Comparison of ENCODE assay signal across 19 cellular contexts in the genomic region with DNA sequence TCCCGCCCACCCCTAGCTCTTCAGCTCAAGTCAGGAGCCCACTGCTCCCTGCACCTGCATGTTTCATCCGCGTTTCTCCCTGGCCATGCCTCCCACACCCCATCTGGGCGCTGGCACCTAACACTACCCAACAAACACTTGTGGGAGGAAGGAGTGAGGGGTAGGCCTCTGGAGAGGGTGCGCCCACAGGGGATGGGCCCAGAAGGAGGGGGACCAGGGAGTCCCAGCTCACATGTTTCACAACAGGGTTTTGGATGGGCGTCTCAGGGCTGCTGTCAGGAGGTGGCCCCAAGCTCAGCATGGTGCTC. TPM values are rescaled to one million over a fixed set of nuclear protein-coding genes. Genes with fewer than 3 reads are reported as not detected.
DNase-seq lines count a peak whose midpoint lies in the region; TF ChIP-seq lines count a peak whose summit lies in the region.
"Had no signal": no experiment of that assay in that cellular context is flagged by ENCODE, and none has a peak within 500 bp of the region (broad histone marks: within the 10 kb centered on the region; RNA-seq: fewer than 3 reads in every experiment).

No MANE protein-coding gene starts in this region.

- H2BK15ac ChIP-seq in neuronal stem cell (ENCODE audit: low read length): no peak overlapping the region

- 89 to 93% (median 92%) methylated on average over 4 to 6 of the region's 6 CpGs for WGBS in adrenal gland, 4 donors
- no CpG with 5 or more reads among the region's 6 CpGs for WGBS in neuronal stem cell (ENCODE audit: extremely low coverage in 2 of 2, insufficient read length in 2 of 2, insufficient replicate concordance in 1 of 2), 2 donors
- WGBS in spleen, 5 donors: 93 to 95% (median 95%) methylated on average over 6 of the region's 6 CpGs
- 93 to 96% methylated on average over 6 of the region's 6 CpGs for WGBS in tibial nerve, 2 donors

- TF ChIP-seq EP300 in tibial nerve (IDR thresholded peaks at IDR 0.05): no peak

- H4K8ac ChIP-seq in neuronal stem cell (ENCODE audit: low read depth, low read length): no peak overlapping the region

- H3K36me3 ChIP-seq in HEK293 (ENCODE audit: control insufficient read depth in 2 of 2, insufficient read depth in 1 of 2, low read length in 2 of 2) (peaks cover 50 to 94% of the 10 kb centered on the region in 2 experiments), adrenal gland (replicated peaks in 1 of 2) (peaks cover 0 to 96% of the 10 kb centered on the region in 2 donors), neuronal stem cell (replicated peaks in 1 of 2; ENCODE audit: control insufficient read depth in 2 of 2, insufficient read depth in 2 of 2, low read length in 2 of 2) (peaks cover 72 to 94% of the 10 kb centered on the region in 2 donors), spleen (peaks cover 23 to 100% (median 99%) of the 10 kb centered on the region in 6 donors), tibial nerve (peaks cover 4 to 99% (median 60%) of the 10 kb centered on the region in 3 donors)

- no peak overlapping the region for H3K18ac ChIP-seq in neuronal stem cell (ENCODE audit: low read length)

- CTCF ChIA-PET in HEK293 (lab: Yijun Ruan, JAX): no interaction called here

- no peak overlapping the region for H3K23ac ChIP-seq in neuronal stem cell (ENCODE audit: low read depth, low read length, poor library complexity)

- no peak overlapping the region for H3K4me2 ChIP-seq in neuronal stem cell (ENCODE audit: insufficient read depth, low read length, poor library complexity, severe bottlenecking)
- H3K4me2 ChIP-seq: A549; BLaER1 treated with 17β-estradiol and CSF1 and Interleukin-3, amounts not matched to agents 10 nM and 100 nM had no signal

- POLR2A ChIA-PET in HEK293 (lab: Yijun Ruan, JAX): no interaction called here

- no peak overlapping the region for H4K91ac ChIP-seq in neuronal stem cell (ENCODE audit: low read depth, low read length, poor library complexity)

- TF ChIP-seq CTCF in HEK293 (tag by site-specific recombination; IDR thresholded peaks at IDR 0.05) (no peak), adrenal gland (IDR thresholded peaks at IDR 0.05) (no peak), spleen (IDR thresholded peaks at IDR 0.05 in 8 of 11, conservative IDR thresholded peaks at IDR 0.05 in 3 of 11) (no peak), tibial nerve (IDR thresholded peaks at IDR 0.05) (no peak)

- peaks cover 8% of the 10 kb centered on the region for H3K79me1 ChIP-seq in neuronal stem cell (ENCODE audit: low read depth, low read length)

- TF ChIP-seq POLR2A in adrenal gland (IDR thresholded peaks at IDR 0.05): no peak
- TF ChIP-seq POLR2A in spleen (IDR thresholded peaks at IDR 0.05): no peak
- no peak for TF ChIP-seq POLR2A in tibial nerve (IDR thresholded peaks at IDR 0.05)

- no peak overlapping the region for H3K14ac ChIP-seq in neuronal stem cell (ENCODE audit: low read length)

- DNase-seq in adrenal gland (no peak), neuronal stem cell (ENCODE audit: low spot score) (no peak), spleen (peak; percentile 30), tibial nerve (ENCODE audit: low spot score in 2 of 2) (no peak)
- no peak for DNase-seq in stimulated activated CD4-positive, alpha-beta T cell treated with anti-CD3 and anti-CD28 coated beads, Interleukin-4, amount 100 ng/mL, for 24 hours
- no peak for DNase-seq in stimulated activated CD4-positive, alpha-beta T cell treated with anti-CD3 and anti-CD28 coated beads, Interleukin-4, amount 100 ng/mL, for 1 hour
- no peak for DNase-seq in effector CD8-positive, alpha-beta T cell (lab: John Stamatoyannopoulos, UW)
- DNase-seq: AML-193; Calu3; CD8-positive, alpha-beta T cell; DMS 273 treated with DMSO at 0.1 percent for 48 hours; DMS53; GM23248; KG1 had no signal

- H3K27ac ChIP-seq in HEK293 (ENCODE audit: extremely low read depth, low read depth, low read length) (no peak overlapping the region), adrenal gland (peak overlapping the region in 3 of 5 donors; percentile 28 to 69 (median 64)), neuronal stem cell (replicated peaks; ENCODE audit: low read length) (no peak overlapping the region), spleen (no peak overlapping the region), tibial nerve (no peak overlapping the region)
- H3K27ac ChIP-seq: A549; BLaER1 treated with 17β-estradiol and CSF1 and Interleukin-3, amounts not matched to agents 10 nM and 100 nM; GM23248 had no signal

- no peaks in the 10 kb centered on the region for H3K4me1 ChIP-seq in HEK293 (ENCODE audit: control insufficient read depth, insufficient read depth, low read length)
- no peaks in the 10 kb centered on the region for H3K4me1 ChIP-seq in adrenal gland (replicated peaks in 1 of 2)
- H3K4me1 ChIP-seq in neuronal stem cell (ENCODE audit: control insufficient read depth in 2 of 2, insufficient read depth in 1 of 2, low read depth in 1 of 2, low read length in 2 of 2): no peaks in the 10 kb centered on the region
- H3K4me1 ChIP-seq in spleen: no peaks in the 10 kb centered on the region
- H3K4me1 ChIP-seq in tibial nerve: no peaks in the 10 kb centered on the region
- H3K4me1 ChIP-seq: A549; BLaER1 treated with 17β-estradiol and CSF1 and Interleukin-3, amounts not matched to agents 10 nM and 100 nM; HAP-1 had no signal

- H2BK12ac ChIP-seq in neuronal stem cell (ENCODE audit: low read length): no peak overlapping the region

- H3K9me3 ChIP-seq in HEK293 (ENCODE audit: control insufficient read depth, insufficient read depth, low read depth, low read length): no peaks in the 10 kb centered on the region
- no peaks in the 10 kb centered on the region for H3K9me3 ChIP-seq in adrenal gland (replicated peaks in 1 of 3)
- peaks cover 0 to 5% of the 10 kb centered on the region in 2 donors for H3K9me3 ChIP-seq in neuronal stem cell (replicated peaks in 1 of 2; ENCODE audit: control insufficient read depth in 2 of 2, insufficient read depth in 1 of 2, low read depth in 1 of 2, low read length in 2 of 2)
- H3K9me3 ChIP-seq in spleen: no peaks in the 10 kb centered on the region
- H3K9me3 ChIP-seq in tibial nerve: no peaks in the 10 kb centered on the region
- H3K9me3 ChIP-seq: A549; BLaER1 treated with 17β-estradiol and CSF1 and Interleukin-3, amounts not matched to agents 10 nM and 100 nM; HAP-1 had no signal

- no peak overlapping the region for H2BK120ac ChIP-seq in neuronal stem cell (ENCODE audit: low read depth, low read length)

- intact Hi-C loops in adrenal gland (cut with DNase I): no loop called here
- intact Hi-C loops in spleen (cut with DNase I; ENCODE audit: low total_unique reads): no loop called here

- no peak overlapping the region for H2AFZ ChIP-seq in neuronal stem cell (ENCODE audit: low read length)
- H2AFZ ChIP-seq: GM23248 had no signal

- H3K9ac ChIP-seq in neuronal stem cell (ENCODE audit: low read depth, low read length, poor library complexity): peak overlapping the region; percentile 44
- H3K9ac ChIP-seq: BLaER1 treated with 17β-estradiol and CSF1 and Interleukin-3, amounts not matched to agents 10 nM and 100 nM; GM23248 had no signal

- no peak overlapping the region for H2BK5ac ChIP-seq in neuronal stem cell (ENCODE audit: low read length)

- no peak overlapping the region for H3K4ac ChIP-seq in neuronal stem cell (ENCODE audit: low read length)

- H2AK5ac ChIP-seq in neuronal stem cell (ENCODE audit: low read depth, low read length): no peak overlapping the region

- no peaks in the 10 kb centered on the region for H3K27me3 ChIP-seq in adrenal gland
- no peaks in the 10 kb centered on the region for H3K27me3 ChIP-seq in neuronal stem cell (ENCODE audit: control insufficient read depth in 3 of 3, insufficient read depth in 3 of 3, low read depth in 1 of 3, low read length in 3 of 3)
- no peaks in the 10 kb centered on the region for H3K27me3 ChIP-seq in spleen (replicated peaks in 1 of 7)
- no peaks in the 10 kb centered on the region for H3K27me3 ChIP-seq in tibial nerve
- H3K27me3 ChIP-seq: BLaER1 treated with 17β-estradiol and CSF1 and Interleukin-3, amounts not matched to agents 10 nM and 100 nM had no signal

- H3K4me3 ChIP-seq in HEK293 (ENCODE audit: low read depth, low read length) (no peak overlapping the region), adrenal gland (no peak overlapping the region), neuronal stem cell (ENCODE audit: low read length in 2 of 2) (no peak overlapping the region), spleen (no peak overlapping the region), tibial nerve (no peak overlapping the region)
- H3K4me3 ChIP-seq: A549; BLaER1 treated with 17β-estradiol and CSF1 and Interleukin-3, amounts not matched to agents 10 nM and 100 nM; GM23248; HAP-1 had no signal

RNA-seq across cellular contexts. Expression of gene TMEM86B, which starts 12.1 kb away (rescaled TPM):
- total RNA-seq in adrenal gland: 1 to 10 TPM; 1.5 to 5.2 (median 4.3) TPM
- polyA plus RNA-seq in adrenal gland: 10 to 100 TPM in 2 of 3 donors, under 1 TPM in 1; 0.20 to 47.8 (median 23.1) TPM
- 3.0 TPM for polyA plus RNA-seq in neuronal stem cell (2013, experiment 1 of 2)
- polyA plus RNA-seq in neuronal stem cell (2013, experiment 2 of 2): 3.0 TPM
- total RNA-seq in spleen: 10 to 100 TPM in 3 of 7 donors, 1 to 10 TPM in 4; 7.5 to 11.7 (median 9.6) TPM
- 10 to 100 TPM; 11.8 to 31.5 (median 28.2) TPM for polyA plus RNA-seq in spleen
- 1 to 10 TPM in 3 of 4 donors, under 1 TPM in 1; 0.44 to 8.6 (median 3.0) TPM for total RNA-seq in tibial nerve

RNA-seq across cellular contexts. Expression of gene PPP6R1, which starts 18.1 kb away (rescaled TPM):
- total RNA-seq in adrenal gland (100 to 1,000 TPM in 2 of 8 donors, 10 to 100 TPM in 6; 55.1 to 116 (median 87.9) TPM), spleen (100 to 1,000 TPM; 113 to 150 (median 133) TPM), tibial nerve (10 to 100 TPM; 35.4 to 56.7 (median 40.7) TPM)
- polyA plus RNA-seq in adrenal gland (100 to 1,000 TPM in 1 of 3 donors, 10 to 100 TPM in 2; 33.4 to 102 (median 56.1) TPM), spleen (10 to 100 TPM; 49.2 to 90.5 (median 65.1) TPM)
- polyA plus RNA-seq in neuronal stem cell (2013, experiment 1 of 2): 33.0 TPM
- 32.6 TPM for polyA plus RNA-seq in neuronal stem cell (2013, experiment 2 of 2)

RNA-seq across cellular contexts. Expression of gene PTPRH, which starts 31.4 kb away (rescaled TPM):
- total RNA-seq in adrenal gland: 10 to 100 TPM; 42.8 to 93.8 (median 52.9) TPM
- 10 to 100 TPM; 30.1 to 54.9 (median 34.9) TPM for polyA plus RNA-seq in adrenal gland
- polyA plus RNA-seq in neuronal stem cell (2013, experiment 1 of 2): 0.29 TPM
- 0.17 TPM for polyA plus RNA-seq in neuronal stem cell (2013, experiment 2 of 2)
- 10 to 100 TPM; 36.8 to 97.9 (median 53.8) TPM for total RNA-seq in spleen
- 10 to 100 TPM in 2 of 3 donors, 1 to 10 TPM in 1; 6.5 to 31.7 (median 14.9) TPM for polyA plus RNA-seq in spleen
- total RNA-seq in tibial nerve: 1 to 10 TPM; 1.2 to 3.9 (median 2.1) TPM
- total RNA-seq: CD8-positive, alpha-beta T cell had no signal
- polyA plus RNA-seq: IgD-negative memory B cell had no signal

RNA-seq across cellular contexts. Expression of gene HSPBP1, which starts 39.2 kb away (rescaled TPM):
- total RNA-seq in adrenal gland (10 to 100 TPM; 22.0 to 46.0 (median 33.2) TPM), spleen (10 to 100 TPM; 14.2 to 26.8 (median 17.6) TPM), tibial nerve (10 to 100 TPM; 33.7 to 49.6 (median 40.5) TPM)
- polyA plus RNA-seq in adrenal gland (10 to 100 TPM; 18.8 to 49.8 (median 49.2) TPM), spleen (10 to 100 TPM; 14.2 to 27.0 (median 26.4) TPM)
- polyA plus RNA-seq in neuronal stem cell (2013, experiment 1 of 2): 32.8 TPM
- polyA plus RNA-seq in neuronal stem cell (2013, experiment 2 of 2): 30.1 TPM

RNA-seq across cellular contexts. Expression of gene BRSK1, which starts 43.1 kb away (rescaled TPM):
- total RNA-seq in adrenal gland (10 to 100 TPM in 6 of 8 donors, 1 to 10 TPM in 2; 2.0 to 24.9 (median 13.0) TPM), spleen (1 to 10 TPM in 5 of 7 donors, under 1 TPM in 2; 0.79 to 2.9 (median 1.7) TPM), tibial nerve (1 to 10 TPM; 4.6 to 6.9 (median 5.9) TPM)
- polyA plus RNA-seq in adrenal gland (10 to 100 TPM in 2 of 3 donors, 1 to 10 TPM in 1; 7.2 to 64.3 (median 27.6) TPM), spleen (1 to 10 TPM in 2 of 3 donors, under 1 TPM in 1; 0.70 to 1.5 (median 1.0) TPM)
- 30.5 TPM for polyA plus RNA-seq in neuronal stem cell (2013, experiment 1 of 2)
- 31.6 TPM for polyA plus RNA-seq in neuronal stem cell (2013, experiment 2 of 2)

Comparison
In these comparisons a context has a peak if more than half of its experiments do, and no peak if none do; other contexts are left out.
1. H3K27ac ChIP-seq: peak in adrenal gland (3 of 5); none in HEK293 (single experiment), neuronal stem cell (single experiment), spleen (0 of 8) and tibial nerve (0 of 4).
2. RNA of gene PTPRH, which starts 31.4 kb away (total RNA-seq): 42.8 to 93.8 TPM in adrenal gland and 36.8 to 97.9 TPM in spleen; 1.2 to 3.9 TPM in tibial nerve; every median in the first group is over 4 times any median in the second.